1 cellular context compared by ENCODE assay signal in genomic region chr10:35749230-35749629, GRCh38.
TF ChIP-seq lines count a peak whose summit lies in the region.

No MANE protein-coding gene starts in this region.

TF ChIP-seq in HepG2, 621 proteins besides CTCF, POLR2A, EP300 and RAD21 (continued from another document):
- TF ChIP-seq MNT (IDR thresholded peaks at IDR 0.05) (no peak), LCORL (IDR thresholded peaks at IDR 0.05) (no peak), LCORL (CRISPR knock-in tag; IDR thresholded peaks at IDR 0.05) (no peak), ERF (CRISPR knock-in tag; IDR thresholded peaks at IDR 0.05) (no peak), NRL (CRISPR knock-in tag; IDR thresholded peaks at IDR 0.05; ENCODE audit: borderline replicate concordance) (no peak), ZNF652 (CRISPR knock-in tag; IDR thresholded peaks at IDR 0.05; ENCODE audit: borderline replicate concordance, low read depth) (no peak), FOSL1 (CRISPR knock-in tag; IDR thresholded peaks at IDR 0.05; ENCODE audit: borderline replicate concordance) (no peak), ZNF296 (CRISPR knock-in tag; conservative IDR thresholded peaks at IDR 0.05) (no peak), TFDP1 (CRISPR knock-in tag; IDR thresholded peaks at IDR 0.05; ENCODE audit: borderline replicate concordance) (no peak), ONECUT2 (CRISPR knock-in tag; IDR thresholded peaks at IDR 0.05) (peak; percentile 29; the same call in 1 of the 2 replicates), ARID5B (CRISPR knock-in tag; IDR thresholded peaks at IDR 0.05) (peak; percentile 32; the same call in 1 of the 2 replicates), TIGD3 (CRISPR knock-in tag; IDR thresholded peaks at IDR 0.05; ENCODE audit: borderline replicate concordance) (no peak), ETV5 (CRISPR knock-in tag; IDR thresholded peaks at IDR 0.05; ENCODE audit: borderline replicate concordance) (peak; percentile 45; the same call in 1 of the 2 replicates), ZNF557 (CRISPR knock-in tag; IDR thresholded peaks at IDR 0.05) (no peak), PAXIP1 (CRISPR knock-in tag; conservative IDR thresholded peaks at IDR 0.05) (peak; percentile 42), EHMT2 (IDR thresholded peaks at IDR 0.05; ENCODE audit: borderline replicate concordance, low read depth, low read length) (no peak), NCOR1 (IDR thresholded peaks at IDR 0.05; ENCODE audit: borderline replicate concordance, low read length) (no peak), NR2F2 (IDR thresholded peaks at IDR 0.05; ENCODE audit: borderline replicate concordance, low read depth) (no peak), SIX1 (CRISPR knock-in tag; IDR thresholded peaks at IDR 0.05; ENCODE audit: borderline replicate concordance) (no peak), ZHX2 (IDR thresholded peaks at IDR 0.05; ENCODE audit: low read depth) (no peak), ZHX2 (CRISPR knock-in tag; IDR thresholded peaks at IDR 0.05; ENCODE audit: borderline replicate concordance) (no peak), SALL1 (CRISPR knock-in tag; IDR thresholded peaks at IDR 0.05) (peak; percentile 30; the same call in 1 of the 2 replicates), ZNF639 (CRISPR knock-in tag; conservative IDR thresholded peaks at IDR 0.05) (no peak), PITX1 (CRISPR knock-in tag; IDR thresholded peaks at IDR 0.05) (no peak), ZBTB42 (CRISPR knock-in tag; IDR thresholded peaks at IDR 0.05) (no peak), PHF21A (CRISPR knock-in tag; IDR thresholded peaks at IDR 0.05) (no peak), FLYWCH1 (CRISPR knock-in tag; IDR thresholded peaks at IDR 0.05) (no peak)
